1 cellular context compared by ENCODE assay signal in genomic region chr20:34824861-34825529, GRCh38.
A peak's percentile ranks its signal among the peaks of the same experiment; 100 is the strongest.
TF ChIP-seq lines count a peak whose summit lies in the region.

No MANE protein-coding gene starts in this region.

TF ChIP-seq in HepG2, 621 proteins besides CTCF, POLR2A, EP300 and RAD21 (continued from another document and continues in another):
- TF ChIP-seq ATF5 (CRISPR knock-in tag; IDR thresholded peaks at IDR 0.05; ENCODE audit: low read depth) (peak; percentile 91; the same call in 1 of the 2 replicates), ZNF891 (CRISPR knock-in tag; IDR thresholded peaks at IDR 0.05) (peak; percentile 79), ZNF563 (CRISPR knock-in tag; IDR thresholded peaks at IDR 0.05) (peak; percentile 96), THAP9 (CRISPR knock-in tag; IDR thresholded peaks at IDR 0.05; ENCODE audit: borderline replicate concordance) (peak; percentile 76; the same call in 1 of the 2 replicates), HCFC1 (IDR thresholded peaks at IDR 0.05; ENCODE audit: low read depth, low read length) (peak; percentile 34), FOXA3 (CRISPR knock-in tag; IDR thresholded peaks at IDR 0.05) (0 out of 2 replicates have a peak, but pooled peaks have one; percentile 5), ZSCAN25 (CRISPR knock-in tag; IDR thresholded peaks at IDR 0.05) (peak; percentile 74; the same call in 1 of the 2 replicates), ZNF207 (IDR thresholded peaks at IDR 0.05; ENCODE audit: borderline replicate concordance) (no peak), MEIS1 (CRISPR knock-in tag; IDR thresholded peaks at IDR 0.05; ENCODE audit: borderline replicate concordance) (peak; percentile 80), PRDM15 (CRISPR knock-in tag; IDR thresholded peaks at IDR 0.05) (peak; percentile 42; the same call in 1 of the 2 replicates), BRD4 (CRISPR knock-in tag; IDR thresholded peaks at IDR 0.05) (no peak), HNRNPK (IDR thresholded peaks at IDR 0.05; ENCODE audit: low read depth, low read length, poor library complexity, severe bottlenecking) (no peak), SP4 (CRISPR knock-in tag; IDR thresholded peaks at IDR 0.05) (peak; percentile 92), JUNB (CRISPR knock-in tag; IDR thresholded peaks at IDR 0.05; ENCODE audit: borderline replicate concordance) (no peak), ZNF782 (CRISPR knock-in tag; IDR thresholded peaks at IDR 0.05; ENCODE audit: borderline replicate concordance) (peak; percentile 75), MYC (CRISPR knock-in tag; IDR thresholded peaks at IDR 0.05; ENCODE audit: borderline replicate concordance) (peak; percentile 14; the same call in 1 of the 2 replicates), CAMTA2 (CRISPR knock-in tag; IDR thresholded peaks at IDR 0.05; ENCODE audit: borderline replicate concordance) (no peak), ZNF737 (CRISPR knock-in tag; IDR thresholded peaks at IDR 0.05; ENCODE audit: borderline replicate concordance) (0 out of 2 replicates have a peak, but pooled peaks have one; percentile 77), JDP2 (CRISPR knock-in tag; IDR thresholded peaks at IDR 0.05; ENCODE audit: borderline replicate concordance) (no peak), SALL1 (CRISPR knock-in tag; IDR thresholded peaks at IDR 0.05) (peak; percentile 68), TARDBP (CRISPR knock-in tag; IDR thresholded peaks at IDR 0.05) (peak; percentile 42), ZNF598 (CRISPR knock-in tag; IDR thresholded peaks at IDR 0.05; ENCODE audit: borderline replicate concordance) (peak; percentile 78; the same call in 1 of the 2 replicates), CERS6 (CRISPR knock-in tag; IDR thresholded peaks at IDR 0.05) (no peak), ZNF318 (CRISPR knock-in tag; IDR thresholded peaks at IDR 0.05) (peak; percentile 82; the same call in 1 of the 2 replicates), ZNF235 (CRISPR knock-in tag; IDR thresholded peaks at IDR 0.05; ENCODE audit: borderline replicate concordance) (0 out of 2 replicates have a peak, but pooled peaks have one; percentile 31), RBM39 (IDR thresholded peaks at IDR 0.05; ENCODE audit: low read depth, low read length, poor library complexity, severe bottlenecking) (peak; percentile 79), ZNF615 (CRISPR knock-in tag; IDR thresholded peaks at IDR 0.05; ENCODE audit: borderline replicate concordance) (no peak), ZNF607 (CRISPR knock-in tag; IDR thresholded peaks at IDR 0.05; ENCODE audit: borderline replicate concordance) (peak; percentile 94; the same call in 1 of the 2 replicates), MXI1 (IDR thresholded peaks at IDR 0.05; ENCODE audit: borderline replicate concordance, low read depth, low read length) (peak; percentile 38; the same call in 1 of the 3 replicates), ZNF720 (CRISPR knock-in tag; IDR thresholded peaks at IDR 0.05) (no peak), STAG1 (CRISPR knock-in tag; IDR thresholded peaks at IDR 0.05) (peak; percentile 69), MATR3 (CRISPR knock-in tag; IDR thresholded peaks at IDR 0.05) (no peak), ISX (CRISPR knock-in tag; conservative IDR thresholded peaks at IDR 0.05) (0 out of 2 replicates have a peak, but pooled peaks have one; percentile 59), AKNA (CRISPR knock-in tag; IDR thresholded peaks at IDR 0.05; ENCODE audit: borderline replicate concordance) (no peak)
